In the genomic region with DNA sequence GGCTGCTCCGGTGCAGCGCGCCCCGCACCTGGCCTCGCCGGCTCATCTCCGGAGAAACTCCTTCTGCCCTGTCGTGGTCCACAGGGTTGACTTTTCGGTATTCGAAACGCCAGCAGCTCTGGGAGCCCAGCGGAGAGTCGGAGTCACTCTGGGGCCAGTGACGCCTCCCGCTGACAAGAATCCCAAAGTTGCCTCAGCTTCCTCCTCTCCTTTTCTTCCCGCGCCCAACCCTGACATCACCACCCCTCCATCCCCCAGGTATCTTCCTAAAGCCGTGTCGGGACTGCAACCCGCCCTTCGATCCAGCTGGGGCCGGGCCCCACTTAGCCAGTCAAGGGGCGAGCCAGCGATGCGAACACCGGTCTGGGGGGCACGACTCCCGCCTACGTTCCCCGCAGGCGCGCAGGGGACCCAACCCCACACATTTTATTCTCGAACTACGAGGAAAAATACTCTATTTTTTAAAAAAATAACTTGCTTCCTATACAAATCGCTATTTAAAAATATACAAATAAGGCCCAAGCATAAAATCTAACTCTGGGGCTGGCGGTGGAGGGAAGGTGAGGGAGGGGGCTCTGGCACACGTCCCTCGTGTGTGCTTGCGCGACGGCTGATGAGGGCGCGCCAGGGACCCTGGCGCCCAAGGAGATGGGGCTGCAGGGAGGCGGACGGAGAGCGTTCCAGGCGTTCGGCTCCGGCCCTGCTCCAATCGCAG, we compare ENCODE assay signal across 14 cellular contexts. TPM values are rescaled to one million over a fixed set of nuclear protein-coding genes. Genes with fewer than 3 reads are reported as not detected.
ATAC-seq and TF ChIP-seq lines count a peak whose summit lies in the region.
"Had no signal": no experiment of that assay in that cellular context is flagged by ENCODE, and none has a peak within 500 bp of the region (broad histone marks: within the 10 kb centered on the region; RNA-seq: fewer than 3 reads in every experiment).

No MANE protein-coding gene starts in this region.

- H2AFZ ChIP-seq in neuron (ENCODE audit: low read depth, low read length), result peak overlapping the region; percentile 94

- WGBS in esophagus, 2 donors, result 28 to 43% methylated on average over 51 of the region's 51 CpGs

- H3K4me1 Mint-ChIP-seq in activated T-helper 17 cell treated with anti-CD3 and anti-CD28 coated beads, Interleukin-2, amount 50 U/mL, for 72 hours, result no peaks in the 10 kb centered on the region
- H3K4me1 Mint-ChIP-seq: activated naive CD8-positive, alpha-beta T cell treated with anti-CD3 and anti-CD28 coated beads, Interleukin-2, amount 10 ng/mL, durations not matched to agents 7 days and 5 days had no signal

- no peaks in the 10 kb centered on the region for H3K9me3 ChIP-seq in HUES6 (ENCODE audit: control insufficient read depth, insufficient read depth, low read depth, low read length)
- no peaks in the 10 kb centered on the region for H3K9me3 ChIP-seq in esophagus (ENCODE audit: control insufficient read depth in 2 of 2, insufficient read depth in 1 of 2, low read depth in 1 of 2, low read length in 1 of 2)
- peaks cover 2% of the 10 kb centered on the region for H3K9me3 ChIP-seq in neuron (ENCODE audit: low read length)
- H3K9me3 ChIP-seq: gastroesophageal sphincter, pancreas, SJSA1 had no signal

- no peaks in the 10 kb centered on the region for H3K36me3 ChIP-seq in HUES6 (ENCODE audit: control insufficient read depth, insufficient read depth, low read length)
- H3K36me3 ChIP-seq in esophagus (ENCODE audit: control insufficient read depth in 2 of 2, insufficient read depth in 2 of 2, low read length in 1 of 2), result no peaks in the 10 kb centered on the region
- no peaks in the 10 kb centered on the region for H3K36me3 ChIP-seq in neuron (ENCODE audit: insufficient read depth, low read length)
- H3K36me3 ChIP-seq: gastroesophageal sphincter, pancreas, SJSA1 had no signal

- TF ChIP-seq CTCF in 22Rv1 (IDR thresholded peaks at IDR 0.05), result no peak

- ATAC-seq in HG03139 (IDR thresholded peaks at IDR 0.05; ENCODE audit: unreplicated experiment), result no peak
- ATAC-seq in activated T-helper 17 cell treated with anti-CD3 and anti-CD28 coated beads, Interleukin-2, amount 50 U/mL, for 72 hours (replicated peaks), result no peak
- ATAC-seq in HG03565 (IDR thresholded peaks at IDR 0.05; ENCODE audit: unreplicated experiment), result no peak
- no peak for ATAC-seq in GM18511 (IDR thresholded peaks at IDR 0.05; ENCODE audit: unreplicated experiment)

- H3K27ac Mint-ChIP-seq in activated T-helper 17 cell treated with anti-CD3 and anti-CD28 coated beads, Interleukin-2, amount 50 U/mL, for 72 hours, result no peak overlapping the region
- H3K27ac Mint-ChIP-seq: activated naive CD8-positive, alpha-beta T cell treated with anti-CD3 and anti-CD28 coated beads, Interleukin-2, amount 10 ng/mL, durations not matched to agents 7 days and 5 days had no signal

- no peak overlapping the region for H3K4me3 Mint-ChIP-seq in activated T-helper 17 cell treated with anti-CD3 and anti-CD28 coated beads, Interleukin-2, amount 50 U/mL, for 72 hours
- H3K4me3 Mint-ChIP-seq: activated naive CD8-positive, alpha-beta T cell treated with anti-CD3 and anti-CD28 coated beads, Interleukin-2, amount 10 ng/mL, durations not matched to agents 7 days and 5 days had no signal

- H3K27me3 Mint-ChIP-seq in activated T-helper 17 cell treated with anti-CD3 and anti-CD28 coated beads, Interleukin-2, amount 50 U/mL, for 72 hours, result peaks cover 41% of the 10 kb centered on the region

- H3K36me3 Mint-ChIP-seq in activated T-helper 17 cell treated with anti-CD3 and anti-CD28 coated beads, Interleukin-2, amount 50 U/mL, for 72 hours (ENCODE audit: low read depth), result no peaks in the 10 kb centered on the region
- H3K36me3 Mint-ChIP-seq: activated naive CD8-positive, alpha-beta T cell treated with anti-CD3 and anti-CD28 coated beads, Interleukin-2, amount 10 ng/mL, durations not matched to agents 7 days and 5 days had no signal

- no peak overlapping the region for H3K9ac ChIP-seq in HUES6 (ENCODE audit: low read length)

- no peaks in the 10 kb centered on the region for H3K9me3 Mint-ChIP-seq in activated T-helper 17 cell treated with anti-CD3 and anti-CD28 coated beads, Interleukin-2, amount 50 U/mL, for 72 hours
- H3K9me3 Mint-ChIP-seq: activated naive CD8-positive, alpha-beta T cell treated with anti-CD3 and anti-CD28 coated beads, Interleukin-2, amount 10 ng/mL, durations not matched to agents 7 days and 5 days had no signal

- H3K4me3 ChIP-seq in HUES6 (ENCODE audit: low read depth, low read length) (peak overlapping the region; percentile 59), esophagus (ENCODE audit: low read depth in 1 of 2, low read length in 2 of 2) (peak overlapping the region; percentile 59 to 69), neuron (ENCODE audit: low read length) (peak overlapping the region; percentile 39)

- peaks cover 14% of the 10 kb centered on the region for H3K4me1 ChIP-seq in HUES6 (ENCODE audit: control insufficient read depth, insufficient read depth, low read length)
- peaks cover 3 to 9% of the 10 kb centered on the region in 2 donors for H3K4me1 ChIP-seq in esophagus (ENCODE audit: control insufficient read depth in 2 of 2, insufficient read depth in 2 of 2, low read length in 1 of 2)
- no peaks in the 10 kb centered on the region for H3K4me1 ChIP-seq in neuron (ENCODE audit: insufficient read depth, low read length)

- peaks cover 100% of the 10 kb centered on the region for H3K27me3 ChIP-seq in HUES6 (ENCODE audit: control insufficient read depth, insufficient read depth, low read length)
- H3K27me3 ChIP-seq in esophagus (ENCODE audit: control insufficient read depth in 1 of 2, insufficient read depth in 2 of 2, low read length in 2 of 2), result peaks cover 0 to 8% of the 10 kb centered on the region in 2 donors
- peaks cover 95% of the 10 kb centered on the region for H3K27me3 ChIP-seq in neuron (ENCODE audit: insufficient read depth, low read length)

- H3K27ac ChIP-seq in 22Rv1, result peak overlapping the region; percentile 51; the same call in 1 of the 2 replicates
- no peak overlapping the region for H3K27ac ChIP-seq in HUES6 (ENCODE audit: low read depth, low read length)
- H3K27ac ChIP-seq in esophagus (ENCODE audit: low read depth in 2 of 2, low read length in 1 of 2), result no peak overlapping the region
- H3K27ac ChIP-seq: gastroesophageal sphincter, pancreas, SJSA1 had no signal

RNA-seq across cellular contexts. Expression of gene NKX2-8, which starts 2.1 kb away (rescaled TPM):
- polyA plus RNA-seq in esophagus, result 1 to 10 TPM; 1.6 to 2.0 TPM
- total RNA-seq in activated T-helper 17 cell treated with anti-CD3 and anti-CD28 coated beads, Interleukin-2, amount 50 U/mL, for 72 hours, result not detected
- total RNA-seq: activated naive CD8-positive, alpha-beta T cell treated with anti-CD3 and anti-CD28 coated beads, Interleukin-2, amount 10 ng/mL, durations not matched to agents 7 days and 5 days; dermis microvascular lymphatic vessel endothelial cell; gastroesophageal sphincter; lung microvascular endothelial cell; SJSA1 had no signal
- polyA plus RNA-seq: pancreas had no signal
